1 cellular context compared by ENCODE assay signal in genomic region chr4:108370826-108371225, GRCh38.
A peak's percentile ranks its signal among the peaks of the same experiment; 100 is the strongest.
TF ChIP-seq lines count a peak whose summit lies in the region.

No MANE protein-coding gene starts in this region.

TF ChIP-seq in K562, 482 proteins besides CTCF, POLR2A, EP300 and RAD21:
- no peak for TF ChIP-seq NKRF (IDR thresholded peaks at IDR 0.05; ENCODE audit: borderline replicate concordance)
- TF ChIP-seq ZNF444 (CRISPR knock-in tag; IDR thresholded peaks at IDR 0.05) = no peak
- peak; percentile 45; the same call in 1 of the 2 replicates for TF ChIP-seq ZNF263 (CRISPR knock-in tag; IDR thresholded peaks at IDR 0.05; ENCODE audit: borderline replicate concordance)
- TF ChIP-seq GTF2A2 (tag; IDR thresholded peaks at IDR 0.05) = no peak
- TF ChIP-seq SMAD1 (IDR thresholded peaks at IDR 0.05; ENCODE audit: low read depth, low read length, partially characterized antibody) = no peak
- no peak for TF ChIP-seq RAD51 (IDR thresholded peaks at IDR 0.05; ENCODE audit: borderline replicate concordance, low read depth)
- no peak for TF ChIP-seq CREB1 (IDR thresholded peaks at IDR 0.05)
- TF ChIP-seq CREB1 (CRISPR knock-in tag; IDR thresholded peaks at IDR 0.05) = no peak
- TF ChIP-seq ZNF212 (CRISPR knock-in tag; IDR thresholded peaks at IDR 0.05) = no peak
